In the genomic region with DNA sequence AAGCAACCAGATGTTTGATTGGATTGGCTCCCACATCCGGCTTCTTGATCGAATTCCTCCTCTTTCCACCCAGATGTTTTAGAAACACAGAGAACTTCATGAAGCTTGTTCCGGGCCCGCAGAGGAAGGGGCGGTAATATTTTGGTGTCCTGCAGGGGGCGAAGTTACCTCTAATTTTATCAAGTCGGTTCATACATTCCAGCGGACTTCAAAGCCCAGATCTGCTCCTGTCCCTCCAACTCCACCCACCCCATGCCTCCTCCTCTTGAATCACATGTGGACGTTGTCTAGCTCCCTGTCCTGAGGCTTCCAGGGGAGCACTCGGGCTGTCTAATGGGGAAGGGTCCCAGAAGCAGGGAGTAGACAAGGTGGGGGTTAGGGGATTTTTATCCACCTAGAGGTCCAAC, we compare ENCODE assay signal across 8 cellular contexts. TPM values are rescaled to one million over a fixed set of nuclear protein-coding genes. Genes with fewer than 3 reads are reported as not detected.
DNase-seq lines count a peak whose midpoint lies in the region; ATAC-seq and TF ChIP-seq lines count a peak whose summit lies in the region.

No MANE protein-coding gene starts in this region.

- POLR2A ChIA-PET in HCT116 (lab: Charles Lee) = interaction anchor here (1.0 to 1.5 kb wide), 2 partner anchors 281 to 283 kb away, joined by 3 to 4 read pairs; no protein-coding TSS in a partner anchor

- no TSS peak for BruUV-seq in HCT116 (replicated peaks; lab: Mats Ljungman, UMichigan)

- no peak overlapping the region for H3K4me3 ChIP-seq in HCT116 (replicated peaks in 1 of 2; ENCODE audit: low read depth in 1 of 2, low read length in 2 of 2)
- no peak overlapping the region for H3K4me3 ChIP-seq in lung

- TF ChIP-seq POLR2A in HCT116 (IDR thresholded peaks at IDR 0.05; ENCODE audit: borderline replicate concordance, extremely low read depth, insufficient read depth, insufficient read length) = no peak

- TF ChIP-seq RAD21 in HCT116 (IDR thresholded peaks at IDR 0.05; ENCODE audit: low read depth) = peak; percentile 69

- H3K4me1 ChIP-seq in HCT116 (ENCODE audit: control insufficient read depth in 1 of 2, insufficient read depth in 2 of 2, low read length in 2 of 2) (peaks cover 8 to 23% of the 10 kb centered on the region in 2 experiments), lung (ENCODE audit: control insufficient read depth in 2 of 2, insufficient read depth in 2 of 2, low read length in 2 of 2) (peaks cover 0 to 18% of the 10 kb centered on the region in 2 donors)

- H3K9me3 ChIP-seq in HCT116 (ENCODE audit: control insufficient read depth in 1 of 2, insufficient read depth in 1 of 2, low read depth in 1 of 2, low read length in 2 of 2) (no peaks in the 10 kb centered on the region), lung (ENCODE audit: control insufficient read depth in 2 of 2, insufficient read depth in 1 of 2, low read length in 1 of 2) (peaks cover 0 to 2% of the 10 kb centered on the region in 2 donors)

- intact Hi-C loops in HCT116 (cut with micrococcal nuclease) = loop anchor here (1.0 to 10.0 kb wide), 5 partner anchors 192 to 494 kb away; a partner anchor contains a TSS

- H3K4me2 ChIP-seq in HCT116 (ENCODE audit: low read length) = peak overlapping the region; percentile 48

- no peaks in the 10 kb centered on the region for H3K79me2 ChIP-seq in HCT116 (ENCODE audit: insufficient read depth, low read length)

- H3K9ac ChIP-seq in HCT116 (ENCODE audit: low read length) = no peak overlapping the region

- 1 to 2% methylated on average over 10 of the region's 10 CpGs for WGBS in lung, 2 donors

- H2AFZ ChIP-seq in HCT116 (ENCODE audit: low read depth, low read length, poor library complexity, severe bottlenecking) = peak overlapping the region; percentile 97

- RAD21 ChIA-PET in HCT116 (lab: Charles Lee; ENCODE audit: low non-redundant PET in 1 of 2, low total read pairs in 2 of 2, uncharacterized antibody in 2 of 2, unreplicated experiment in 2 of 2) = interaction anchor here (0.7 to 1.9 kb wide), 6 partner anchors 23 to 336 kb away, joined by 3 to 8 read pairs (median 4); no protein-coding TSS in a partner anchor

- H3K27me3 ChIP-seq in HCT116 (ENCODE audit: insufficient read depth, low read length) (no peaks in the 10 kb centered on the region), lung (ENCODE audit: control insufficient read depth, insufficient read depth) (no peaks in the 10 kb centered on the region)

- DNase-seq in CMK (ENCODE audit: low read depth) = peak; percentile 93
- DNase-seq in HCT116 (ENCODE audit: low read depth, low spot score) = peak; percentile 85
- peak; percentile 17 for DNase-seq in NCI-H526 treated with DMSO at 0.1 percent for 48 hours (lab: John Stamatoyannopoulos, UW)
- DNase-seq in activated CD4-positive, alpha-beta T cell treated with anti-CD3 and anti-CD28 coated beads, Interleukin-2, amount 50 U/mL, for 24 hours (ENCODE audit: low read depth in 1 of 2, low spot score in 1 of 2) = peak; percentile 38 to 51
- peak; percentile 10 for DNase-seq in effector CD8-positive, alpha-beta T cell (lab: John Stamatoyannopoulos, UW)
- DNase-seq in lung (ENCODE audit: low spot score) = peak; percentile 82
- peak; percentile 55 for DNase-seq in stimulated activated CD8-positive, alpha-beta memory T cell treated with anti-CD3 and anti-CD28 coated beads, Interleukin-4, amount 100 ng/mL, for 24 hours (ENCODE audit: low read depth)

- no peak overlapping the region for H3K27ac ChIP-seq in HCT116 (ENCODE audit: low read depth, low read length)
- H3K27ac ChIP-seq in lung (ENCODE audit: low read depth in 1 of 2, low read length in 1 of 2) = no peak overlapping the region

- peak; percentile 60 to 66 (median 61) for TF ChIP-seq CTCF in HCT116 (IDR thresholded peaks at IDR 0.05 in 2 of 3, conservative IDR thresholded peaks at IDR 0.05 in 1 of 3; ENCODE audit: borderline replicate concordance in 1 of 3, insufficient read depth in 1 of 3, low read depth in 2 of 3, low read length in 2 of 3)
- peak; percentile 22 for TF ChIP-seq CTCF in lung (IDR thresholded peaks at IDR 0.05; ENCODE audit: control extremely low read depth, extremely low read depth)

- no peaks in the 10 kb centered on the region for H4K20me1 ChIP-seq in HCT116 (ENCODE audit: insufficient read depth)

- ATAC-seq in HCT116 (peak; percentile 77), lung (ENCODE audit: insufficient read depth, low FRiP score) (peak; percentile 43), GM19328 (IDR thresholded peaks at IDR 0.05; ENCODE audit: unreplicated experiment) (no peak)

- H3K9me2 ChIP-seq in HCT116 (ENCODE audit: insufficient read depth) = no peaks in the 10 kb centered on the region

- CTCF ChIA-PET in HCT116 (lab: Charles Lee) = interaction anchor here (0.6 to 2.4 kb wide), 21 partner anchors 9 to 496 kb away, joined by 3 to 21 read pairs (median 4); no protein-coding TSS in a partner anchor

- no peaks in the 10 kb centered on the region for H3K36me3 ChIP-seq in HCT116 (ENCODE audit: control insufficient read depth in 1 of 2, insufficient read depth in 2 of 2, low read length in 2 of 2)
- no peaks in the 10 kb centered on the region for H3K36me3 ChIP-seq in lung (ENCODE audit: control insufficient read depth in 2 of 2, insufficient read depth in 2 of 2, low read length in 2 of 2)

TF ChIP-seq in HCT116, 20 proteins besides CTCF, POLR2A, EP300 and RAD21:
- TF ChIP-seq SP1 (IDR thresholded peaks at IDR 0.05; ENCODE audit: low read depth) (no peak), SIN3A (IDR thresholded peaks at IDR 0.05; ENCODE audit: low read depth) (no peak), CBX3 (IDR thresholded peaks at IDR 0.05; ENCODE audit: low read depth) (peak; percentile 36; the same call in 1 of the 2 replicates), POLR2AphosphoS5 (IDR thresholded peaks at IDR 0.05; ENCODE audit: low read depth, low read length) (no peak), TCF7L2 (IDR thresholded peaks at IDR 0.05; ENCODE audit: borderline replicate concordance, extremely low read depth, insufficient read depth, insufficient read length) (peak; percentile 86)
- TF ChIP-seq, protein P1, sequence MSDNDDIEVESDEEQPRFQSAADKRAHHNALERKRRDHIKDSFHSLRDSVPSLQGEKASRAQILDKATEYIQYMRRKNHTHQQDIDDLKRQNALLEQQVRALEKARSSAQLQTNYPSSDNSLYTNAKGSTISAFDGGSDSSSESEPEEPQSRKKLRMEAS (IDR thresholded peaks at IDR 0.05) = peak; percentile 71

RNA-seq across cellular contexts. Expression of a gene that starts 2.9 kb away (rescaled TPM):
- 1.6 TPM for total RNA-seq in HCT116 (2021; ENCODE audit: unreplicated experiment)
- 1.1 and 1.2 TPM in 2 replicates for polyA plus RNA-seq in HCT116 (2012)
- total RNA-seq in lung = 10 to 100 TPM in 1 of 2 donors, 1 to 10 TPM in 1; 7.5 to 13.7 TPM
- 10 to 100 TPM in 1 of 2 donors, 1 to 10 TPM in 1; 2.3 to 17.3 TPM for polyA plus RNA-seq in lung

Comparison
In these comparisons a context has a peak if more than half of its experiments do, and no peak if none do; other contexts are left out.
1. DNase-seq: peak in every context shown above with its lines; median percentile 93 in CMK; 85 in HCT116; 82 in lung; 55 in stimulated activated CD8-positive, alpha-beta memory T cell treated with anti-CD3 and anti-CD28 coated beads, Interleukin-4, amount 100 ng/mL, for 24 hours; 44 in activated CD4-positive, alpha-beta T cell treated with anti-CD3 and anti-CD28 coated beads, Interleukin-2, amount 50 U/mL, for 24 hours; 17 in NCI-H526 treated with DMSO at 0.1 percent for 48 hours; 10 in effector CD8-positive, alpha-beta T cell.